10 cellular contexts compared by ENCODE assay signal in the genomic region with DNA sequence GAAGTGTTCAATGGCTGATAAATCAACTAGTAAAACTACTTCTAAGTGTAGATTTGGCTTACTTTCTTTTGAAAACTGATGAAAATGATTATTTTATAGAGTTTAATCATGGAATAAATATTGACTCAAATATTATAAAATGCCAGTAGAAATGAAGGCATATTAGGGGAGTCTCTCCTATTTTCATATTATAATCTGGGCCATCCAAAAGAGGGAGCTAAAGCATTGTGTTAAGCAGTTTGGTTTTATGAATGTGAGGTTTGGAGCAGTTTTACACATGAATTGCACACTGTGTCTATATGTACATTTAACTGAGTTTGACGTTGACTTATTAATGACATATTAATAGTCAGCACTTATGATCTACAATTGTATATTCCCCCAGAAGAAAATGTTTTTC. TPM values are rescaled to one million over a fixed set of nuclear protein-coding genes. Genes with fewer than 3 reads are reported as not detected.
DNase-seq lines count a peak whose midpoint lies in the region; ATAC-seq and TF ChIP-seq lines count a peak whose summit lies in the region.
"Had no signal": no experiment of that assay in that cellular context is flagged by ENCODE, and none has a peak within 500 bp of the region (broad histone marks: within the 10 kb centered on the region; RNA-seq: fewer than 3 reads in every experiment).

No MANE protein-coding gene starts in this region.

- H3K9me2 ChIP-seq in MM.1S (replicated peaks; ENCODE audit: insufficient read depth, low read length) = no peaks in the 10 kb centered on the region

- no peak overlapping the region for H2AFZ ChIP-seq in MM.1S (ENCODE audit: low read length)

- no peaks in the 10 kb centered on the region for H3F3A ChIP-seq in MM.1S (ENCODE audit: insufficient read depth, low read length)

- peak; percentile 42 for TF ChIP-seq CTCF in MM.1S (IDR thresholded peaks at IDR 0.05; ENCODE audit: low read length)

- H3K27me3 ChIP-seq in MM.1S (replicated peaks; ENCODE audit: insufficient read depth, low read length) = no peaks in the 10 kb centered on the region

- DNase-seq in DMS53 treated with DMSO at 0.1 percent for 48 hours (lab: John Stamatoyannopoulos, UW; ENCODE audit: unreplicated experiment) (peak; percentile 34), MM.1S (peak; percentile 42), SK-N-DZ (ENCODE audit: low spot score) (peak; percentile 17), iPS-NIHi11 (ENCODE audit: low spot score) (peak; percentile 7)
- DNase-seq in stimulated activated CD4-positive, alpha-beta T cell treated with anti-CD3 and anti-CD28 coated beads, Interleukin-2, amount 100 ng/mL, for 48 hours = no peak
- DNase-seq: activated CD8-positive, alpha-beta memory T cell treated with anti-CD3 and anti-CD28 coated beads, Interleukin-2, amount 10 ng/mL, durations not matched to agents 7 days and 5 days; NCI-H2029 treated with DMSO at 0.1 percent for 48 hours had no signal

- no peak overlapping the region for H3K4me3 ChIP-seq in MM.1S (ENCODE audit: low read length)

- no peaks in the 10 kb centered on the region for H3K79me2 ChIP-seq in MM.1S (ENCODE audit: low read length)

- H3K4me2 ChIP-seq in MM.1S (ENCODE audit: low read depth, low read length) = no peak overlapping the region

- H4K20me1 ChIP-seq in MM.1S (ENCODE audit: insufficient read depth, low read length) = no peaks in the 10 kb centered on the region

- no peaks in the 10 kb centered on the region for H3K9me3 ChIP-seq in MM.1S (replicated peaks; ENCODE audit: insufficient read depth, low read length)

- H3K27ac ChIP-seq in MM.1S (ENCODE audit: low read length) = no peak overlapping the region

- no peaks in the 10 kb centered on the region for H3K36me3 ChIP-seq in MM.1S (replicated peaks; ENCODE audit: insufficient read depth, low read length)

- H3K9ac ChIP-seq in MM.1S (ENCODE audit: low read length) = no peak overlapping the region

- ATAC-seq in GM18870 (IDR thresholded peaks at IDR 0.05; ENCODE audit: unreplicated experiment) (no peak), HG03378 (IDR thresholded peaks at IDR 0.05; ENCODE audit: unreplicated experiment) (no peak), GM21723 (IDR thresholded peaks at IDR 0.05; ENCODE audit: unreplicated experiment) (no peak)
- ATAC-seq: activated CD8-positive, alpha-beta memory T cell treated with anti-CD3 and anti-CD28 coated beads, Interleukin-2, amount 10 ng/mL, durations not matched to agents 7 days and 5 days had no signal

- H3K4me1 ChIP-seq in MM.1S (ENCODE audit: low read length) = no peaks in the 10 kb centered on the region

RNA-seq across cellular contexts. Expression of a gene that starts 17.4 kb away (rescaled TPM):
- polyA plus RNA-seq in SK-N-DZ (2014; cell fraction: cytosol; rRNA removed) = not detected in 2 replicates
- polyA plus RNA-seq in SK-N-DZ (2014; cell fraction: nucleus; rRNA removed) = not detected in 2 replicates

Comparison
In these comparisons a context has a peak if more than half of its experiments do, and no peak if none do; other contexts are left out.
1. DNase-seq: peak in DMS53 treated with DMSO at 0.1 percent for 48 hours (single experiment), MM.1S (single experiment), SK-N-DZ (single experiment) and iPS-NIHi11 (single experiment); none in stimulated activated CD4-positive, alpha-beta T cell treated with anti-CD3 and anti-CD28 coated beads, Interleukin-2, amount 100 ng/mL, for 48 hours (0 of 2).